In genomic region chr9:33461474-33461873, GRCh38 we compare ENCODE assay signal across 12 cellular contexts.
"Had no signal": no experiment of that assay in that cellular context is flagged by ENCODE, and none has a peak within 500 bp of the region (broad histone marks: within the 10 kb centered on the region; RNA-seq: fewer than 3 reads in every experiment).

No MANE protein-coding gene starts in this region.

- DNase-seq: activated CD4-positive, alpha-beta T cell treated with anti-CD3 and anti-CD28 coated beads, Interleukin-2, amount 50 U/mL, for 48 hours; activated CD4-positive, CD25-positive, alpha-beta regulatory T cell treated with anti-CD3 and anti-CD28 coated beads, Interleukin-2, amount 50 U/mL, for 72 hours; activated CD8-positive, alpha-beta memory T cell treated with anti-CD3 and anti-CD28 coated beads, Interleukin-2, amount 50 U/mL, for 48 hours; activated naive CD8-positive, alpha-beta T cell treated with anti-CD3 and anti-CD28 coated beads, Interleukin-2, amount 50 U/mL, for 24 hours; hippocampal formation; kidney glomerular epithelial cell; stimulated activated CD4-positive, alpha-beta T cell treated with anti-CD3 and anti-CD28 coated beads, Interleukin-2, amount 100 ng/mL, for 48 hours; stimulated activated naive CD8-positive, alpha-beta T cell treated with anti-CD3 and anti-CD28 coated beads, Interleukin-15, Interleukin-2, amounts not matched to agents 100 U/mL and 50 U/mL, for 24 hours; testis; upper lobe of right lung had no signal

- ATAC-seq: activated naive CD8-positive, alpha-beta T cell treated with anti-CD3 and anti-CD28 coated beads, Interleukin-2, amount 50 U/mL, for 24 hours; pancreas; stimulated activated naive CD8-positive, alpha-beta T cell treated with anti-CD3 and anti-CD28 coated beads, Interleukin-15, Interleukin-2, amounts not matched to agents 100 U/mL and 50 U/mL, for 24 hours; upper lobe of right lung had no signal

- H3K27ac Mint-ChIP-seq: activated naive CD8-positive, alpha-beta T cell treated with anti-CD3 and anti-CD28 coated beads, Interleukin-2, amount 50 U/mL, for 24 hours had no signal

- H3K4me3 ChIP-seq: cardiac muscle cell, pancreas, testis, upper lobe of right lung had no signal

- H3K4me1 ChIP-seq: testis, upper lobe of right lung had no signal

- H3K27me3 ChIP-seq: cardiac muscle cell, pancreas, testis, upper lobe of right lung had no signal

- H3K9me3 Mint-ChIP-seq: activated naive CD8-positive, alpha-beta T cell treated with anti-CD3 and anti-CD28 coated beads, Interleukin-2, amount 50 U/mL, for 24 hours had no signal

- H3K9me3 ChIP-seq: pancreas, testis, upper lobe of right lung had no signal

- H3K27ac ChIP-seq: cardiac muscle cell, pancreas, testis, upper lobe of right lung had no signal
